ENCODE assay signal across 2 cellular contexts in genomic region chr16:8853150-8853549, GRCh38.
TF ChIP-seq lines count a peak whose summit lies in the region.

No MANE protein-coding gene starts in this region.

TF ChIP-seq in GM23338, 12 proteins besides CTCF, POLR2A, EP300 and RAD21:
- 0 out of 2 replicates have a peak, but pooled peaks have one; percentile 26 for TF ChIP-seq POLR2AphosphoS5 (IDR thresholded peaks at IDR 0.05; ENCODE audit: low read depth)
- TF ChIP-seq CREB1 (CRISPR knock-in tag; IDR thresholded peaks at IDR 0.05; ENCODE audit: low read depth) = no peak

TF ChIP-seq in endothelial cell of umbilical vein, 7 proteins besides CTCF, POLR2A, EP300 and RAD21:
- no peak for TF ChIP-seq GATA2 (IDR thresholded peaks at IDR 0.05; ENCODE audit: insufficient read depth, insufficient read length, low read depth, low read length)
- no peak for TF ChIP-seq EZH2 (IDR thresholded peaks at IDR 0.05; ENCODE audit: borderline replicate concordance, low read depth, low read length, severe bottlenecking)
- TF ChIP-seq MAX (IDR thresholded peaks at IDR 0.05; ENCODE audit: insufficient read depth, insufficient read length) = no peak
- no peak for TF ChIP-seq JUN (IDR thresholded peaks at IDR 0.05; ENCODE audit: borderline replicate concordance, insufficient read depth, insufficient read length, low read depth)
- no peak for TF ChIP-seq MYC (IDR thresholded peaks at IDR 0.05; ENCODE audit: low read depth, low read length)
- TF ChIP-seq POLR2AphosphoS5 (IDR thresholded peaks at IDR 0.05; ENCODE audit: insufficient read depth, low read depth, low read length) = no peak
- TF ChIP-seq FOS (IDR thresholded peaks at IDR 0.05; ENCODE audit: borderline replicate concordance, insufficient read depth, low read length) = no peak
TF ChIP-seq in endothelial cell of umbilical vein: peak in this region for 0.
